In genomic region chr1:195047778-195048177, GRCh38 we compare ENCODE assay signal across 34 cellular contexts.
"Had no signal": no experiment of that assay in that cellular context is flagged by ENCODE, and none has a peak within 500 bp of the region (broad histone marks: within the 10 kb centered on the region; RNA-seq: fewer than 3 reads in every experiment).

No MANE protein-coding gene starts in this region.

- H3K27ac ChIP-seq: KMS-11 had no signal

- H3K4me3 ChIP-seq: MG63 had no signal

- H3K27me3 ChIP-seq: MG63 had no signal

- H3K4me2 ChIP-seq: KMS-11 had no signal

- DNase-seq: Karpas-422, Kasumi-1, MG63, MM.1S, MV-4-11, NCI-H1048, NCI-H1092, NCI-H1092 treated with DMSO at 0.1 percent for 48 hours, NCI-H1105, NCI-H1105 treated with DMSO at 0.1 percent for 48 hours, NCI-H1417, NCI-H1417 treated with DMSO at 0.1 percent for 48 hours, NCI-H1436, NCI-H1436 treated with DMSO at 0.1 percent for 48 hours, NCI-H146, NCI-H1694, NCI-H1694 treated with DMSO at 0.1 percent for 48 hours, NCI-H187, NCI-H187 treated with DMSO at 0.1 percent for 48 hours, NCI-H1930, NCI-H2029, NCI-H2029 treated with DMSO at 0.1 percent for 48 hours, NCI-H2081, NCI-H2081 treated with DMSO at 0.1 percent for 48 hours, NCI-H2107, NCI-H2171, NCI-H2171 treated with DMSO at 0.1 percent for 48 hours, NCI-H2227 treated with DMSO at 0.1 percent for 48 hours, NCI-H226, NCI-H345, NCI-H446, NCI-H446 treated with DMSO at 0.1 percent for 48 hours, NCI-H510A had no signal

- H3K36me3 ChIP-seq: MG63 had no signal

- H3K9me3 ChIP-seq: MG63 had no signal

- H3K9ac ChIP-seq: KMS-11 had no signal
